2 cellular contexts compared by ENCODE assay signal in the genomic region with DNA sequence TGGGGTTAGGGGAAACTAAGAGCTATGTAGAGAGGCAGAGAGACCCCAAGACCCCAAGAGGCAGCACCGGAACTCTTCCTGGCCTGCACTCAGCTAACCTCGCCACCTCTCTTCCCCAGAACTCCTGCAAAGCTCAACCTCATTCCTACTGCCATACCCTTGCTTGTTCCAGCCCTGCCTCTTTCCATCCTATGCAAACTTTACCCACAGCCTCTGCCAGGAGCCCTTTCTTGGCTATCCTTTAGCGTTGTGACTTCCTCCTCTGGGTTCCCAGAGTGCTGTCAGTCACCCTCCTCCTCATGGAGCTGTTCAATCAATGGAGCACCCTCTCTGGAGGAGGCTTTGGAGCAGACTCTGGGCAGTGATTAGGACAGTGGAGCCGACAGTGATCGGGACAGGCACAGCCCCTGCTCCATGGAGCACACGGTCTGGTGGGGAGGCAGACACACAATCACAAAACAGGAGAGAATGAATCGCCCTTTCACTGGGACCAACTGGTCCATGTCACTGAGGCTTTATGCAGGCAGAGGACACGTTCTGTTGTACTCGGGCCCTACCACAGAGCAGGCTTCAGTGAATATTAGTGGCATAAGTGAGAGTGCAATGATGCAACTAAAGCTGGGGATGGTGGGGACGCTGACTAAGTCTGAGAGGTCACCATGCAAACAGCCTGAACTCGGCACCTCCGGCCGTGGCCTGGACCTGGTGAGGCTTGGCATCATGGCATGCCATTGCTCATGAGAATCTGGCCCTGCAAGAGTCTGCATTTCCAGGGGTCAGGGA.
A peak's percentile ranks its signal among the peaks of the same experiment; 100 is the strongest.
TF ChIP-seq lines count a peak whose summit lies in the region.

No MANE protein-coding gene starts in this region.

TF ChIP-seq in GM12891, 5 proteins besides CTCF, POLR2A, EP300 and RAD21:
- TF ChIP-seq POU2F2 (IDR thresholded peaks at IDR 0.05; ENCODE audit: low read depth, low read length) (peak; percentile 75), POLR2AphosphoS5 (IDR thresholded peaks at IDR 0.05; ENCODE audit: low read depth, low read length) (no peak)

TF ChIP-seq in GM12878, 131 proteins besides CTCF, POLR2A, EP300 and RAD21 (continues in another document):
- TF ChIP-seq, protein P1, sequence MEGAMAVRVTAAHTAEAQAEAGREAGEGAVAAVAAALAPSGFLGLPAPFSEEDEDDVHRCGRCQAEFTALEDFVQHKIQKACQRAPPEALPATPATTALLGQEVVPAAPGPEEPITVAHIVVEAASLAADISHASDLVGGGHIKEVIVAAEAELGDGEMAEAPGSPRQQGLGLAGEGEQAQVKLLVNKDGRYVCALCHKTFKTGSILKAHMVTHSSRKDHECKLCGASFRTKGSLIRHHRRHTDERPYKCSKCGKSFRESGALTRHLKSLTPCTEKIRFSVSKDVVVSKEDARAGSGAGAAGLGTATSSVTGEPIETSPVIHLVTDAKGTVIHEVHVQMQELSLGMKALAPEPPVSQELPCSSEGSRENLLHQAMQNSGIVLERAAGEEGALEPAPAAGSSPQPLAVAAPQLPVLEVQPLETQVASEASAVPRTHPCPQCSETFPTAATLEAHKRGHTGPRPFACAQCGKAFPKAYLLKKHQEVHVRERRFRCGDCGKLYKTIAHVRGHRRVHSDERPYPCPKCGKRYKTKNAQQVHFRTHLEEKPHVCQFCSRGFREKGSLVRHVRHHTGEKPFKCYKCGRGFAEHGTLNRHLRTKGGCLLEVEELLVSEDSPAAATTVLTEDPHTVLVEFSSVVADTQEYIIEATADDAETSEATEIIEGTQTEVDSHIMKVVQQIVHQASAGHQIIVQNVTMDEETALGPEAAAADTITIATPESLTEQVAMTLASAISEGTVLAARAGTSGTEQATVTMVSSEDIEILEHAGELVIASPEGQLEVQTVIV (IDR thresholded peaks at IDR 0.05; ENCODE audit: borderline replicate concordance, partially characterized antibody) = no peak
- TF ChIP-seq KDM1A (IDR thresholded peaks at IDR 0.05; ENCODE audit: borderline replicate concordance) (no peak), PAX5 (IDR thresholded peaks at IDR 0.05; ENCODE audit: borderline replicate concordance, low read depth, low read length) (peak; percentile 93), DPF2 (IDR thresholded peaks at IDR 0.05) (peak; percentile 46; the same call in 1 of the 2 replicates), YY1 (IDR thresholded peaks at IDR 0.05; ENCODE audit: low read depth, low read length) (no peak), IRF4 (IDR thresholded peaks at IDR 0.05; ENCODE audit: low read depth, low read length) (peak; percentile 79), PAX8 (IDR thresholded peaks at IDR 0.05) (no peak), BACH1 (IDR thresholded peaks at IDR 0.05; ENCODE audit: borderline replicate concordance) (no peak), NR2C2 (IDR thresholded peaks at IDR 0.05; ENCODE audit: borderline replicate concordance, control insufficient read depth, insufficient read length, low read depth) (no peak), HDGF (IDR thresholded peaks at IDR 0.05) (no peak), SREBF2 (IDR thresholded peaks at IDR 0.05; ENCODE audit: low read length) (no peak), CHD1 (IDR thresholded peaks at IDR 0.05; ENCODE audit: low read depth, low read length) (no peak), RBBP5 (conservative IDR thresholded peaks at IDR 0.05) (no peak), NRF1 (conservative IDR thresholded peaks at IDR 0.05; ENCODE audit: low read depth, low read length) (no peak), KLF5 (IDR thresholded peaks at IDR 0.05; ENCODE audit: partially characterized antibody) (no peak), IKZF2 (IDR thresholded peaks at IDR 0.05) (peak; percentile 13 to 46; a peak in 1 of 4 replicates), MXI1 (IDR thresholded peaks at IDR 0.05; ENCODE audit: low read depth, low read length) (no peak), KAT2A (conservative IDR thresholded peaks at IDR 0.05; ENCODE audit: control insufficient read depth, low read depth, low read length) (no peak), TBL1XR1 (IDR thresholded peaks at IDR 0.05; ENCODE audit: low read depth, low read length) (0 out of 2 replicates have a peak, but pooled peaks have one; percentile 57), EGR1 (IDR thresholded peaks at IDR 0.05; ENCODE audit: borderline replicate concordance in 1 of 2, low read depth in 2 of 2, low read length in 2 of 2) (no peak), SMAD1 (IDR thresholded peaks at IDR 0.05; ENCODE audit: low read depth, partially characterized antibody) (no peak), BHLHE40 (IDR thresholded peaks at IDR 0.05; ENCODE audit: borderline replicate concordance in 1 of 2, low read depth in 2 of 2, low read length in 1 of 2) (peak; percentile 57 to 81), MEF2A (IDR thresholded peaks at IDR 0.05; ENCODE audit: insufficient read depth, low read depth, low read length) (no peak), SPI1 (IDR thresholded peaks at IDR 0.05; ENCODE audit: borderline replicate concordance, insufficient read depth, low read depth, low read length) (no peak), ZNF24 (IDR thresholded peaks at IDR 0.05) (no peak), MEF2B (IDR thresholded peaks at IDR 0.05; ENCODE audit: partially characterized antibody, poor library complexity, severe bottlenecking) (no peak), RCOR1 (conservative IDR thresholded peaks at IDR 0.05; ENCODE audit: low read depth, low read length) (0 out of 2 replicates have a peak, but pooled peaks have one; percentile 32), BRCA1 (IDR thresholded peaks at IDR 0.05; ENCODE audit: low read depth, low read length) (no peak), BCL11A (IDR thresholded peaks at IDR 0.05; ENCODE audit: low read depth, low read length) (peak; percentile 24; the same call in 1 of the 2 replicates), GATAD2B (conservative IDR thresholded peaks at IDR 0.05; ENCODE audit: low read depth) (no peak), ZNF384 (IDR thresholded peaks at IDR 0.05; ENCODE audit: borderline replicate concordance, low read depth, low read length) (no peak), ZNF217 (IDR thresholded peaks at IDR 0.05) (no peak), MTA2 (IDR thresholded peaks at IDR 0.05; ENCODE audit: low read depth) (peak; percentile 31; the same call in 1 of the 2 replicates), WRNIP1 (IDR thresholded peaks at IDR 0.05; ENCODE audit: borderline replicate concordance, low read depth, low read length) (no peak), ETV6 (conservative IDR thresholded peaks at IDR 0.05 in 1 of 2, IDR thresholded peaks at IDR 0.05 in 1 of 2; ENCODE audit: borderline replicate concordance in 1 of 2, low read depth in 1 of 2) (no peak)
- TF ChIP-seq, protein P2, sequence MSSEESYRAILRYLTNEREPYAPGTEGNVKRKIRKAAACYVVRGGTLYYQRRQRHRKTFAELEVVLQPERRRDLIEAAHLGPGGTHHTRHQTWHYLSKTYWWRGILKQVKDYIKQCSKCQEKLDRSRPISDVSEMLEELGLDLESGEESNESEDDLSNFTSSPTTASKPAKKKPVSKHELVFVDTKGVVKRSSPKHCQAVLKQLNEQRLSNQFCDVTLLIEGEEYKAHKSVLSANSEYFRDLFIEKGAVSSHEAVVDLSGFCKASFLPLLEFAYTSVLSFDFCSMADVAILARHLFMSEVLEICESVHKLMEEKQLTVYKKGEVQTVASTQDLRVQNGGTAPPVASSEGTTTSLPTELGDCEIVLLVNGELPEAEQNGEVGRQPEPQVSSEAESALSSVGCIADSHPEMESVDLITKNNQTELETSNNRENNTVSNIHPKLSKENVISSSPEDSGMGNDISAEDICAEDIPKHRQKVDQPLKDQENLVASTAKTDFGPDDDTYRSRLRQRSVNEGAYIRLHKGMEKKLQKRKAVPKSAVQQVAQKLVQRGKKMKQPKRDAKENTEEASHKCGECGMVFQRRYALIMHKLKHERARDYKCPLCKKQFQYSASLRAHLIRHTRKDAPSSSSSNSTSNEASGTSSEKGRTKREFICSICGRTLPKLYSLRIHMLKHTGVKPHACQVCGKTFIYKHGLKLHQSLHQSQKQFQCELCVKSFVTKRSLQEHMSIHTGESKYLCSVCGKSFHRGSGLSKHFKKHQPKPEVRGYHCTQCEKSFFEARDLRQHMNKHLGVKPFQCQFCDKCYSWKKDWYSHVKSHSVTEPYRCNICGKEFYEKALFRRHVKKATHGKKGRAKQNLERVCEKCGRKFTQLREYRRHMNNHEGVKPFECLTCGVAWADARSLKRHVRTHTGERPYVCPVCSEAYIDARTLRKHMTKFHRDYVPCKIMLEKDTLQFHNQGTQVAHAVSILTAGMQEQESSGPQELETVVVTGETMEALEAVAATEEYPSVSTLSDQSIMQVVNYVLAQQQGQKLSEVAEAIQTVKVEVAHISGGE (CRISPR knock-in tag; IDR thresholded peaks at IDR 0.05) = no peak
- TF ChIP-seq, protein P3, sequence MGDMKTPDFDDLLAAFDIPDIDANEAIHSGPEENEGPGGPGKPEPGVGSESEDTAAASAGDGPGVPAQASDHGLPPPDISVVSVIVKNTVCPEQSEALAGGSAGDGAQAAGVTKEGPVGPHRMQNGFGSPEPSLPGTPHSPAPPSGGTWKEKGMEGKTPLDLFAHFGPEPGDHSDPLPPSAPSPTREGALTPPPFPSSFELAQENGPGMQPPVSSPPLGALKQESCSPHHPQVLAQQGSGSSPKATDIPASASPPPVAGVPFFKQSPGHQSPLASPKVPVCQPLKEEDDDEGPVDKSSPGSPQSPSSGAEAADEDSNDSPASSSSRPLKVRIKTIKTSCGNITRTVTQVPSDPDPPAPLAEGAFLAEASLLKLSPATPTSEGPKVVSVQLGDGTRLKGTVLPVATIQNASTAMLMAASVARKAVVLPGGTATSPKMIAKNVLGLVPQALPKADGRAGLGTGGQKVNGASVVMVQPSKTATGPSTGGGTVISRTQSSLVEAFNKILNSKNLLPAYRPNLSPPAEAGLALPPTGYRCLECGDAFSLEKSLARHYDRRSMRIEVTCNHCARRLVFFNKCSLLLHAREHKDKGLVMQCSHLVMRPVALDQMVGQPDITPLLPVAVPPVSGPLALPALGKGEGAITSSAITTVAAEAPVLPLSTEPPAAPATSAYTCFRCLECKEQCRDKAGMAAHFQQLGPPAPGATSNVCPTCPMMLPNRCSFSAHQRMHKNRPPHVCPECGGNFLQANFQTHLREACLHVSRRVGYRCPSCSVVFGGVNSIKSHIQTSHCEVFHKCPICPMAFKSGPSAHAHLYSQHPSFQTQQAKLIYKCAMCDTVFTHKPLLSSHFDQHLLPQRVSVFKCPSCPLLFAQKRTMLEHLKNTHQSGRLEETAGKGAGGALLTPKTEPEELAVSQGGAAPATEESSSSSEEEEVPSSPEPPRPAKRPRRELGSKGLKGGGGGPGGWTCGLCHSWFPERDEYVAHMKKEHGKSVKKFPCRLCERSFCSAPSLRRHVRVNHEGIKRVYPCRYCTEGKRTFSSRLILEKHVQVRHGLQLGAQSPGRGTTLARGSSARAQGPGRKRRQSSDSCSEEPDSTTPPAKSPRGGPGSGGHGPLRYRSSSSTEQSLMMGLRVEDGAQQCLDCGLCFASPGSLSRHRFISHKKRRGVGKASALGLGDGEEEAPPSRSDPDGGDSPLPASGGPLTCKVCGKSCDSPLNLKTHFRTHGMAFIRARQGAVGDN (IDR thresholded peaks at IDR 0.05) = peak; percentile 69; the same call in 1 of the 2 replicates
- TF ChIP-seq, protein P4, sequence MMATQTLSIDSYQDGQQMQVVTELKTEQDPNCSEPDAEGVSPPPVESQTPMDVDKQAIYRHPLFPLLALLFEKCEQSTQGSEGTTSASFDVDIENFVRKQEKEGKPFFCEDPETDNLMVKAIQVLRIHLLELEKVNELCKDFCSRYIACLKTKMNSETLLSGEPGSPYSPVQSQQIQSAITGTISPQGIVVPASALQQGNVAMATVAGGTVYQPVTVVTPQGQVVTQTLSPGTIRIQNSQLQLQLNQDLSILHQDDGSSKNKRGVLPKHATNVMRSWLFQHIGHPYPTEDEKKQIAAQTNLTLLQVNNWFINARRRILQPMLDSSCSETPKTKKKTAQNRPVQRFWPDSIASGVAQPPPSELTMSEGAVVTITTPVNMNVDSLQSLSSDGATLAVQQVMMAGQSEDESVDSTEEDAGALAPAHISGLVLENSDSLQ (IDR thresholded peaks at IDR 0.05) = peak; percentile 42; the same call in 1 of the 2 replicates
- TF ChIP-seq, protein P5, sequence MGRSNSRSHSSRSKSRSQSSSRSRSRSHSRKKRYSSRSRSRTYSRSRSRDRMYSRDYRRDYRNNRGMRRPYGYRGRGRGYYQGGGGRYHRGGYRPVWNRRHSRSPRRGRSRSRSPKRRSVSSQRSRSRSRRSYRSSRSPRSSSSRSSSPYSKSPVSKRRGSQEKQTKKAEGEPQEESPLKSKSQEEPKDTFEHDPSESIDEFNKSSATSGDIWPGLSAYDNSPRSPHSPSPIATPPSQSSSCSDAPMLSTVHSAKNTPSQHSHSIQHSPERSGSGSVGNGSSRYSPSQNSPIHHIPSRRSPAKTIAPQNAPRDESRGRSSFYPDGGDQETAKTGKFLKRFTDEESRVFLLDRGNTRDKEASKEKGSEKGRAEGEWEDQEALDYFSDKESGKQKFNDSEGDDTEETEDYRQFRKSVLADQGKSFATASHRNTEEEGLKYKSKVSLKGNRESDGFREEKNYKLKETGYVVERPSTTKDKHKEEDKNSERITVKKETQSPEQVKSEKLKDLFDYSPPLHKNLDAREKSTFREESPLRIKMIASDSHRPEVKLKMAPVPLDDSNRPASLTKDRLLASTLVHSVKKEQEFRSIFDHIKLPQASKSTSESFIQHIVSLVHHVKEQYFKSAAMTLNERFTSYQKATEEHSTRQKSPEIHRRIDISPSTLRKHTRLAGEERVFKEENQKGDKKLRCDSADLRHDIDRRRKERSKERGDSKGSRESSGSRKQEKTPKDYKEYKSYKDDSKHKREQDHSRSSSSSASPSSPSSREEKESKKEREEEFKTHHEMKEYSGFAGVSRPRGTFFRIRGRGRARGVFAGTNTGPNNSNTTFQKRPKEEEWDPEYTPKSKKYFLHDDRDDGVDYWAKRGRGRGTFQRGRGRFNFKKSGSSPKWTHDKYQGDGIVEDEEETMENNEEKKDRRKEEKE (IDR thresholded peaks at IDR 0.05) = no peak
- TF ChIP-seq, protein P6, sequence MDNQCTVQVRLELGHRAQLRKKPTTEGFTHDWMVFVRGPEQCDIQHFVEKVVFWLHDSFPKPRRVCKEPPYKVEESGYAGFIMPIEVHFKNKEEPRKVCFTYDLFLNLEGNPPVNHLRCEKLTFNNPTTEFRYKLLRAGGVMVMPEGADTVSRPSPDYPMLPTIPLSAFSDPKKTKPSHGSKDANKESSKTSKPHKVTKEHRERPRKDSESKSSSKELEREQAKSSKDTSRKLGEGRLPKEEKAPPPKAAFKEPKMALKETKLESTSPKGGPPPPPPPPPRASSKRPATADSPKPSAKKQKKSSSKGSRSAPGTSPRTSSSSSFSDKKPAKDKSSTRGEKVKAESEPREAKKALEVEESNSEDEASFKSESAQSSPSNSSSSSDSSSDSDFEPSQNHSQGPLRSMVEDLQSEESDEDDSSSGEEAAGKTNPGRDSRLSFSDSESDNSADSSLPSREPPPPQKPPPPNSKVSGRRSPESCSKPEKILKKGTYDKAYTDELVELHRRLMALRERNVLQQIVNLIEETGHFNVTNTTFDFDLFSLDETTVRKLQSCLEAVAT (IDR thresholded peaks at IDR 0.05) = no peak
